16 cellular contexts compared by ENCODE assay signal in genomic region chr10:43057831-43058340, GRCh38. TPM values are rescaled to one million over a fixed set of nuclear protein-coding genes. Genes with fewer than 3 reads are reported as not detected.
"Had no signal": no experiment of that assay in that cellular context is flagged by ENCODE, and none has a peak within 500 bp of the region (broad histone marks: within the 10 kb centered on the region; RNA-seq: fewer than 3 reads in every experiment).

No MANE protein-coding gene starts in this region.

- H2AFZ ChIP-seq: hepatocyte, neural progenitor cell had no signal

- H3K79me2 ChIP-seq: hepatocyte had no signal

- H3K9ac ChIP-seq: neural progenitor cell, SK-N-SH had no signal

- H3K4me3 Mint-ChIP-seq: activated naive CD8-positive, alpha-beta T cell; neural progenitor cell; T-helper 2 cell treated with Interferon-gamma antibody and Interleukin-4, amounts not matched to agents 5 μg/mL and 100 μg/mL, for 36 hours had no signal

- ATAC-seq: body of pancreas, left lobe of liver had no signal

- H3K4me2 ChIP-seq: hepatocyte, neural progenitor cell, SK-N-SH had no signal

- H3K4me1 ChIP-seq: body of pancreas, neural progenitor cell, prostate gland, suprapubic skin, transverse colon had no signal

- H3K27ac ChIP-seq: body of pancreas, dorsolateral prefrontal cortex, hepatocyte, neural progenitor cell, prostate gland, suprapubic skin, transverse colon had no signal

- H3K36me3 Mint-ChIP-seq: activated naive CD8-positive, alpha-beta T cell; neural progenitor cell had no signal

- H3K27me3 ChIP-seq: body of pancreas, hepatocyte, neural progenitor cell, transverse colon had no signal

- H3K4me3 ChIP-seq: body of pancreas, dorsolateral prefrontal cortex, hepatocyte, neural progenitor cell, prostate gland, suprapubic skin, transverse colon had no signal

- DNase-seq: activated CD4-positive, alpha-beta T cell treated with anti-CD3 and anti-CD28 coated beads, Interleukin-2, amount 50 U/mL, for 4 hours; amygdala; caudate nucleus; stimulated activated CD4-positive, alpha-beta T cell treated with anti-CD3 and anti-CD28 coated beads, Interleukin-2, amount 100 ng/mL, for 24 hours; stimulated activated naive CD4-positive, alpha-beta T cell treated with Interleukin-2 at 50 U/mL for 16 hours; transverse colon had no signal

- H3K27ac Mint-ChIP-seq: activated naive CD8-positive, alpha-beta T cell; neural progenitor cell; T-helper 2 cell treated with Interferon-gamma antibody and Interleukin-4, amounts not matched to agents 5 μg/mL and 100 μg/mL, for 36 hours had no signal

- H3K9me2 ChIP-seq: SK-N-SH had no signal

- H3K36me3 ChIP-seq: neural progenitor cell, prostate gland, suprapubic skin, transverse colon had no signal

- H3K9me3 Mint-ChIP-seq: neural progenitor cell; T-helper 2 cell treated with Interferon-gamma antibody and Interleukin-4, amounts not matched to agents 5 μg/mL and 100 μg/mL, for 36 hours had no signal

- H3K9me3 ChIP-seq: body of pancreas, prostate gland, SK-N-SH, suprapubic skin, transverse colon had no signal

RNA-seq across cellular contexts. Expression of gene RET, which starts 19.0 kb away (rescaled TPM):
- polyA plus RNA-seq: hepatocyte had no signal
